In genomic region chr5:54844905-54845566, GRCh38 we compare ENCODE assay signal across 9 cellular contexts.
DNase-seq lines count a peak whose midpoint lies in the region; ATAC-seq, FAIRE-seq and TF ChIP-seq lines count a peak whose summit lies in the region.
"Had no signal": no experiment of that assay in that cellular context is flagged by ENCODE, and none has a peak within 500 bp of the region (broad histone marks: within the 10 kb centered on the region; RNA-seq: fewer than 3 reads in every experiment).

No MANE protein-coding gene starts in this region.

- H3K4me1 ChIP-seq in PC-9 (replicated peaks; ENCODE audit: insufficient read depth) (no peaks in the 10 kb centered on the region), duodenal mucosa (ENCODE audit: control insufficient read depth in 1 of 2, insufficient read depth in 2 of 2, low read length in 2 of 2) (no peaks in the 10 kb centered on the region), mucosa of stomach (ENCODE audit: control insufficient read depth, insufficient read depth, low read length) (no peaks in the 10 kb centered on the region)
- H3K4me1 ChIP-seq: HAP-1 had no signal

- no peaks in the 10 kb centered on the region for H3K36me3 ChIP-seq in PC-9 (ENCODE audit: low read depth)
- H3K36me3 ChIP-seq in duodenal mucosa (ENCODE audit: control insufficient read depth in 1 of 2, insufficient read depth in 2 of 2, low read length in 2 of 2) = no peaks in the 10 kb centered on the region
- no peaks in the 10 kb centered on the region for H3K36me3 ChIP-seq in mucosa of stomach (ENCODE audit: control insufficient read depth, insufficient read depth, low read length)
- H3K36me3 ChIP-seq: HAP-1 had no signal

- no peaks in the 10 kb centered on the region for H4K20me1 ChIP-seq in PC-9 (ENCODE audit: insufficient read depth)

- intact Hi-C loops in PC-9 (cut with micrococcal nuclease; ENCODE audit: unreplicated experiment) = loop anchor here (1.0 to 5.0 kb wide), 3 partner anchors 103 to 328 kb away; partner anchors contain the start of gene SNX18

- CTCF ChIA-PET in AG04450 (lab: Charles Lee) (interaction anchor here (0.6 to 3.6 kb wide), 47 partner anchors 9 to 402 kb away, joined by 3 to 81 read pairs (median 4); partner anchors contain the start of genes GPX8 and SNX18), PC-9 (lab: Charles Lee) (interaction anchor here (0.6 to 1.2 kb wide), 3 partner anchors 22 to 328 kb away, joined by 3 to 7 read pairs (median 3); no protein-coding TSS in a partner anchor)

- H3K27ac ChIP-seq in AG04450 (ENCODE audit: low read depth, low read length) (no peak overlapping the region), PC-9 (no peak overlapping the region), duodenal mucosa (ENCODE audit: low read depth, low read length) (no peak overlapping the region)

- ATAC-seq in GM18511 (IDR thresholded peaks at IDR 0.05; ENCODE audit: unreplicated experiment) = no peak

- DNase-seq in AG04450 (ENCODE audit: low read depth, low spot score) (peak; percentile 41), GM18507 (ENCODE audit: extremely low spot score, insufficient read length, low read depth) (no peak), PC-9 (peak in 1 of 2 experiments; percentile 42), GF-D8 (lab: John Stamatoyannopoulos, UW) (no peak)
- no peak for DNase-seq in activated CD4-positive, CD25-positive, alpha-beta regulatory T cell (lab: John Stamatoyannopoulos, UW)

- peak; percentile 40 for TF ChIP-seq CTCF in AG04450 (IDR thresholded peaks at IDR 0.05; ENCODE audit: low read depth, low read length)
- peak; percentile 88 for TF ChIP-seq CTCF in PC-9 (conservative IDR thresholded peaks at IDR 0.05)

- no peaks in the 10 kb centered on the region for H3K79me2 ChIP-seq in PC-9 (ENCODE audit: low read depth)

- BruUV-seq in PC-9 (replicated peaks; lab: Mats Ljungman, UMichigan) = no TSS peak

- H3K9me3 ChIP-seq in AG04450 (ENCODE audit: control insufficient read depth, insufficient read depth, low read length) (no peaks in the 10 kb centered on the region), PC-9 (ENCODE audit: insufficient read depth, low read depth) (no peaks in the 10 kb centered on the region), duodenal mucosa (ENCODE audit: control insufficient read depth in 1 of 2, low read length in 2 of 2) (no peaks in the 10 kb centered on the region), mucosa of stomach (ENCODE audit: control insufficient read depth, low read length) (no peaks in the 10 kb centered on the region)
- H3K9me3 ChIP-seq: HAP-1 had no signal

- no peaks in the 10 kb centered on the region for H3K9me2 ChIP-seq in PC-9 (ENCODE audit: insufficient read depth)

- H3K4me3 ChIP-seq in AG04450 (ENCODE audit: low read depth, low read length) (no peak overlapping the region), PC-9 (no peak overlapping the region), duodenal mucosa (ENCODE audit: low read depth in 1 of 2, low read length in 2 of 2) (peak overlapping the region; percentile 28 to 60), mucosa of stomach (ENCODE audit: low read length) (no peak overlapping the region)
- H3K4me3 ChIP-seq: HAP-1 had no signal

- H3K27me3 ChIP-seq in AG04450 (ENCODE audit: control insufficient read depth, insufficient read depth, low read length) = no peaks in the 10 kb centered on the region
- H3K27me3 ChIP-seq in PC-9 (ENCODE audit: insufficient read depth, low read depth) = no peaks in the 10 kb centered on the region
- no peaks in the 10 kb centered on the region for H3K27me3 ChIP-seq in duodenal mucosa (ENCODE audit: control insufficient read depth in 1 of 2, insufficient read depth in 2 of 2, low read length in 2 of 2)
- no peaks in the 10 kb centered on the region for H3K27me3 ChIP-seq in mucosa of stomach (ENCODE audit: control insufficient read depth, insufficient read depth, low read length)

- H3K4me2 ChIP-seq in PC-9 = no peak overlapping the region

- POLR2A ChIA-PET in AG04450 (lab: Yijun Ruan, JAX) (interaction anchor here (0.7 to 1.3 kb wide), 3 partner anchors 84 to 330 kb away, joined by 3 to 6 read pairs (median 3); no protein-coding TSS in a partner anchor), PC-9 (lab: Charles Lee; ENCODE audit: unreplicated experiment) (no interaction called here)

- peak overlapping the region in 1 of 2 donors; percentile 36 for H3K9ac ChIP-seq in duodenal mucosa (ENCODE audit: low read depth in 1 of 2, low read length in 2 of 2)
- peak overlapping the region; percentile 50 for H3K9ac ChIP-seq in mucosa of stomach (ENCODE audit: low read length)

- FAIRE-seq in GM18507 (lab: Jason Lieb, UNC) = peak; percentile 58

- no peaks in the 10 kb centered on the region for H3F3A ChIP-seq in PC-9 (ENCODE audit: insufficient read depth, low read depth)

- H2AFZ ChIP-seq in PC-9 = no peak overlapping the region

Comparison
In these comparisons a context has a peak if more than half of its experiments do, and no peak if none do; other contexts are left out.
1. H3K4me3 ChIP-seq: peak in duodenal mucosa (2 of 2); none in AG04450 (single experiment), PC-9 (single experiment) and mucosa of stomach (single experiment).